ENCODE assay signal across 1 cellular context in genomic region chr1:89001510-89001909, GRCh38.
TF ChIP-seq lines count a peak whose summit lies in the region.

No MANE protein-coding gene starts in this region.

TF ChIP-seq in endothelial cell of umbilical vein, 7 proteins besides CTCF, POLR2A, EP300 and RAD21:
- TF ChIP-seq EZH2 (IDR thresholded peaks at IDR 0.05; ENCODE audit: borderline replicate concordance, low read depth, low read length, severe bottlenecking) (no peak), JUN (IDR thresholded peaks at IDR 0.05; ENCODE audit: borderline replicate concordance, insufficient read depth, insufficient read length, low read depth) (no peak), MYC (IDR thresholded peaks at IDR 0.05; ENCODE audit: low read depth, low read length) (no peak), POLR2AphosphoS5 (IDR thresholded peaks at IDR 0.05; ENCODE audit: insufficient read depth, low read depth, low read length) (no peak), GATA2 (IDR thresholded peaks at IDR 0.05; ENCODE audit: insufficient read depth, insufficient read length, low read depth, low read length) (no peak), FOS (IDR thresholded peaks at IDR 0.05; ENCODE audit: borderline replicate concordance, insufficient read depth, low read length) (no peak), MAX (IDR thresholded peaks at IDR 0.05; ENCODE audit: insufficient read depth, insufficient read length) (no peak)
